25 cellular contexts compared by ENCODE assay signal in the genomic region with DNA sequence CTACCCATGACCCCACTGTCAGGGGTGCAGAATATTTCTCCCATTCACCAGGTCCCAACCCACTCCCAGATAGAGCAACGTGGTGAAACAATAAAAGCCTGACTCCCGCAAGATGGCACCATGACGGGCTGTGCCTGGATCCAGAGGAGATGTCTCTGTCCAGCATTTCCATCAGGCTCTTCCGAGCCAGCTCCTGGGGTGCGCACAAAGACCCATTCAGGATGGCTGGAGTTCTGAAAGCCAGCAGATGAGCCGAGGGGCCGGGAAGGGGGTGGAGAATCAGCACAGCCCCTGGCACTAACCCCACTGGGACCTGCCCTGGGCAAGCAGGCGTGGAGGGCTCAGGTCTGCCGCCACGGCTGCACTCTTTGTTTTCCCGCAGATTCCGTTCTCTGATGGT.
A peak's percentile ranks its signal among the peaks of the same experiment; 100 is the strongest.
DNase-seq lines count a peak whose midpoint lies in the region; ATAC-seq and TF ChIP-seq lines count a peak whose summit lies in the region.
"Had no signal": no experiment of that assay in that cellular context is flagged by ENCODE, and none has a peak within 500 bp of the region (broad histone marks: within the 10 kb centered on the region; RNA-seq: fewer than 3 reads in every experiment).

No MANE protein-coding gene starts in this region.

- TF ChIP-seq CTCF in dorsolateral prefrontal cortex (IDR thresholded peaks at IDR 0.05 in 54 of 56, conservative IDR thresholded peaks at IDR 0.05 in 2 of 56; ENCODE audit: low read depth in 1 of 56, partially characterized antibody in 56 of 56), result peak in 29 of 56 donors; percentile 4 to 62 (median 37)
- no peak for TF ChIP-seq CTCF in neural progenitor cell (IDR thresholded peaks at IDR 0.05)
- no peak for TF ChIP-seq CTCF in tibial nerve (IDR thresholded peaks at IDR 0.05)
- TF ChIP-seq CTCF in HFFc6 (IDR thresholded peaks at IDR 0.05), result no peak

- H3K9me3 ChIP-seq in neural progenitor cell (ENCODE audit: low read depth) (no peaks in the 10 kb centered on the region), tibial nerve (no peaks in the 10 kb centered on the region)
- H3K9me3 ChIP-seq: breast epithelium, heart left ventricle had no signal

- H3K27ac Mint-ChIP-seq in neural progenitor cell (peak overlapping the region; percentile 51), HFFc6 (no peak overlapping the region)
- H3K27ac Mint-ChIP-seq: activated naive CD8-positive, alpha-beta T cell treated with anti-CD3 and anti-CD28 coated beads, Interleukin-2, amount 10 ng/mL, durations not matched to agents 7 days and 5 days; activated T-helper 2 cell treated with anti-CD3 and anti-CD28 coated beads, Interferon-gamma antibody, Interleukin-2, Interleukin-4, amounts not matched to agents 10 μg/mL and 5 μg/mL and 100 μg/mL, durations not matched to agents 14 hours and 24 hours and 36 hours; CD4-positive, alpha-beta memory T cell; dendritic cell treated with granulocyte-macrophage colony-stimulating factor and Interleukin-4, amounts not matched to agents 40 ng/mL and 50 ng/mL, for 4 days; H9; nephron progenitor cell; stimulated activated naive CD8-positive, alpha-beta T cell treated with anti-CD3 and anti-CD28 coated beads, Interleukin-15, Interleukin-2, amounts not matched to agents 100 ng/mL and 50 ng/mL, for 24 hours; T-helper 2 cell treated with Interferon-gamma antibody and Interleukin-4, amounts not matched to agents 5 μg/mL and 100 μg/mL, for 36 hours had no signal

- DNase-seq in dorsolateral prefrontal cortex (peak; percentile 15 to 93 (median 86)), neural progenitor cell (ENCODE audit: low spot score) (no peak), tibial nerve (ENCODE audit: low spot score in 2 of 2) (no peak), HFFc6 (no peak)
- DNase-seq in stimulated activated CD8-positive, alpha-beta memory T cell treated with anti-CD3 and anti-CD28 coated beads, Interleukin-4, amount 100 ng/mL, for 48 hours, result no peak
- DNase-seq: activated naive CD8-positive, alpha-beta T cell treated with anti-CD3 and anti-CD28 coated beads, Interleukin-2, amount 10 ng/mL, durations not matched to agents 7 days and 5 days; CD4-positive, alpha-beta memory T cell; DMS153; GF-D8; H9; NCI-H1417; NCI-H510A; nephron progenitor cell; stimulated activated CD4-positive, alpha-beta T cell treated with anti-CD3 and anti-CD28 coated beads, Interleukin-2, amount 100 ng/mL, for 48 hours had no signal

- TF ChIP-seq POLR2A in tibial nerve (IDR thresholded peaks at IDR 0.05), result no peak

- no peaks in the 10 kb centered on the region for H3K79me2 ChIP-seq in neural progenitor cell (ENCODE audit: low read depth)

- H3K4me3 Mint-ChIP-seq in neural progenitor cell (no peak overlapping the region), HFFc6 (no peak overlapping the region)
- H3K4me3 Mint-ChIP-seq: activated naive CD8-positive, alpha-beta T cell treated with anti-CD3 and anti-CD28 coated beads, Interleukin-2, amount 10 ng/mL, durations not matched to agents 7 days and 5 days; CD4-positive, alpha-beta memory T cell; dendritic cell treated with granulocyte-macrophage colony-stimulating factor and Interleukin-4, amounts not matched to agents 40 ng/mL and 50 ng/mL, for 4 days; H9; nephron progenitor cell; stimulated activated naive CD8-positive, alpha-beta T cell treated with anti-CD3 and anti-CD28 coated beads, Interleukin-15, Interleukin-2, amounts not matched to agents 100 ng/mL and 50 ng/mL, for 24 hours; T-helper 2 cell treated with Interferon-gamma antibody and Interleukin-4, amounts not matched to agents 5 μg/mL and 100 μg/mL, for 36 hours had no signal

- no peaks in the 10 kb centered on the region for H3F3A ChIP-seq in neural progenitor cell (ENCODE audit: low read depth)

- H4K20me1 ChIP-seq in neural progenitor cell (ENCODE audit: low read depth), result no peaks in the 10 kb centered on the region

- H3K9ac ChIP-seq in neural progenitor cell, result no peak overlapping the region

- intact Hi-C loops in dorsolateral prefrontal cortex (cut with DNase I), result loop anchor here (2.0 to 5.0 kb wide), 3 partner anchors 94 to 490 kb away; no protein-coding TSS in a partner anchor

- no peak overlapping the region for H2AFZ ChIP-seq in neural progenitor cell (replicated peaks)

- no peaks in the 10 kb centered on the region for H3K36me3 ChIP-seq in neural progenitor cell
- H3K36me3 ChIP-seq in tibial nerve, result no peaks in the 10 kb centered on the region
- H3K36me3 ChIP-seq: breast epithelium, heart left ventricle had no signal

- no peaks in the 10 kb centered on the region for H3K9me3 Mint-ChIP-seq in neural progenitor cell
- no peaks in the 10 kb centered on the region for H3K9me3 Mint-ChIP-seq in HFFc6
- H3K9me3 Mint-ChIP-seq: activated naive CD8-positive, alpha-beta T cell treated with anti-CD3 and anti-CD28 coated beads, Interleukin-2, amount 10 ng/mL, durations not matched to agents 7 days and 5 days; activated T-helper 2 cell treated with anti-CD3 and anti-CD28 coated beads, Interferon-gamma antibody, Interleukin-2, Interleukin-4, amounts not matched to agents 10 μg/mL and 5 μg/mL and 100 μg/mL, durations not matched to agents 14 hours and 24 hours and 36 hours; CD4-positive, alpha-beta memory T cell; dendritic cell treated with granulocyte-macrophage colony-stimulating factor and Interleukin-4, amounts not matched to agents 40 ng/mL and 50 ng/mL, for 4 days; H9; nephron progenitor cell; stimulated activated naive CD8-positive, alpha-beta T cell treated with anti-CD3 and anti-CD28 coated beads, Interleukin-15, Interleukin-2, amounts not matched to agents 100 ng/mL and 50 ng/mL, for 24 hours; T-helper 2 cell treated with Interferon-gamma antibody and Interleukin-4, amounts not matched to agents 5 μg/mL and 100 μg/mL, for 36 hours had no signal

- TF ChIP-seq EP300 in tibial nerve (IDR thresholded peaks at IDR 0.05), result no peak

- H3K4me3 ChIP-seq in dorsolateral prefrontal cortex, result peak overlapping the region in 24 of 59 donors; percentile 5 to 45 (median 26)
- H3K4me3 ChIP-seq in neural progenitor cell, result no peak overlapping the region
- no peak overlapping the region for H3K4me3 ChIP-seq in tibial nerve
- H3K4me3 ChIP-seq: breast epithelium, heart left ventricle, SK-N-MC, smooth muscle cell had no signal

- H3K27me3 Mint-ChIP-seq in neural progenitor cell (ENCODE audit: insufficient read depth, low read depth), result peaks cover 3% of the 10 kb centered on the region
- no peaks in the 10 kb centered on the region for H3K27me3 Mint-ChIP-seq in HFFc6 (ENCODE audit: insufficient read depth)
- H3K27me3 Mint-ChIP-seq: activated naive CD8-positive, alpha-beta T cell treated with anti-CD3 and anti-CD28 coated beads, Interleukin-2, amount 10 ng/mL, durations not matched to agents 7 days and 5 days; dendritic cell treated with granulocyte-macrophage colony-stimulating factor and Interleukin-4, amounts not matched to agents 40 ng/mL and 50 ng/mL, for 4 days had no signal

- H3K27me3 ChIP-seq in dorsolateral prefrontal cortex, result no peaks in the 10 kb centered on the region
- no peaks in the 10 kb centered on the region for H3K27me3 ChIP-seq in neural progenitor cell
- H3K27me3 ChIP-seq in tibial nerve, result no peaks in the 10 kb centered on the region
- H3K27me3 ChIP-seq: breast epithelium, heart left ventricle had no signal

- peaks cover 62% of the 10 kb centered on the region for H3K4me1 Mint-ChIP-seq in neural progenitor cell
- peaks cover 78% of the 10 kb centered on the region for H3K4me1 Mint-ChIP-seq in HFFc6 (ENCODE audit: low read depth)
- H3K4me1 Mint-ChIP-seq: activated naive CD8-positive, alpha-beta T cell treated with anti-CD3 and anti-CD28 coated beads, Interleukin-2, amount 10 ng/mL, durations not matched to agents 7 days and 5 days; CD4-positive, alpha-beta memory T cell had no signal

- no peak for ATAC-seq in HG02938 (IDR thresholded peaks at IDR 0.05; ENCODE audit: unreplicated experiment)
- ATAC-seq: heart left ventricle, left lobe of liver had no signal

- H3K36me3 Mint-ChIP-seq in neural progenitor cell, result peaks cover 6% of the 10 kb centered on the region
- H3K36me3 Mint-ChIP-seq in HFFc6 (ENCODE audit: low read depth), result no peaks in the 10 kb centered on the region
- H3K36me3 Mint-ChIP-seq: activated naive CD8-positive, alpha-beta T cell treated with anti-CD3 and anti-CD28 coated beads, Interleukin-2, amount 10 ng/mL, durations not matched to agents 7 days and 5 days; CD4-positive, alpha-beta memory T cell had no signal

- H3K4me1 ChIP-seq in neural progenitor cell, result peaks cover 7% of the 10 kb centered on the region
- H3K4me1 ChIP-seq in tibial nerve, result peaks cover 0 to 71% (median 16%) of the 10 kb centered on the region in 4 donors

- peak overlapping the region; percentile 52 to 99 (median 96) for H3K27ac ChIP-seq in dorsolateral prefrontal cortex
- H3K27ac ChIP-seq in neural progenitor cell, result no peak overlapping the region
- H3K27ac ChIP-seq in tibial nerve, result peak overlapping the region in 3 of 4 donors; percentile 2 to 87 (median 73)
- H3K27ac ChIP-seq: breast epithelium, heart left ventricle, SK-N-MC had no signal

- H3K4me2 ChIP-seq in neural progenitor cell, result peak overlapping the region; percentile 3
- H3K4me2 ChIP-seq: smooth muscle cell had no signal

- WGBS in tibial nerve, 2 donors, result 54 to 74% methylated on average over 12 of the region's 12 CpGs

TF ChIP-seq in PFSK-1, 5 proteins besides CTCF, POLR2A, EP300 and RAD21 (continues in another document):
- no peak for TF ChIP-seq SIN3A (IDR thresholded peaks at IDR 0.05; ENCODE audit: borderline replicate concordance, insufficient read depth, low read length)

Comparison
In these comparisons a context has a peak if more than half of its experiments do, and no peak if none do; other contexts are left out.
1. DNase-seq: peak in dorsolateral prefrontal cortex (10 of 10); none in neural progenitor cell (single experiment), tibial nerve (0 of 2), stimulated activated CD8-positive, alpha-beta memory T cell treated with anti-CD3 and anti-CD28 coated beads, Interleukin-4, amount 100 ng/mL, for 48 hours (single experiment) and HFFc6 (single experiment).
2. CTCF ChIP-seq: peak in dorsolateral prefrontal cortex (29 of 56); none in neural progenitor cell (single experiment), tibial nerve (0 of 5) and HFFc6 (single experiment).